33 cellular contexts compared by ENCODE assay signal in the genomic region with DNA sequence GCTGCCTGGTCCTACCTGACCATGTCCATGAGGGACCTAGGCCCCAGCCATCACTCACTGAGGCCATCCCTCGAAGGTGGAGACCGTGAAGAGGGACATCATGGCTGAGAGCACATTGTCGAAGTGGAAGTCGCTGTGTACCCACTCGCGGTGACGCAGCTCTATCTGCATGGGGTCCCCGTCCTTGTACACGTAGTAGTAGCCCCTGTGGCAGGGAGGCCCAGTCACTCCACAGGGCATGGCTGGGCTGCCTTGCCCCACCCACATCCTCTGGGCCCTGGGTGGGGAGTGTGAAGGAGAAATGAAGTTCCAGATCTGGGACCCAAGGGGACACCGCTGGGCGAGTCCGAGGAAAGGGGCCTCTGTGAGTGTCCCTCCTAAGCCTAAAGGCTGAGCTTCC. TPM values are rescaled to one million over a fixed set of nuclear protein-coding genes. Genes with fewer than 3 reads are reported as not detected.
"Had no signal": no experiment of that assay in that cellular context is flagged by ENCODE, and none has a peak within 500 bp of the region (broad histone marks: within the 10 kb centered on the region; RNA-seq: fewer than 3 reads in every experiment).

No MANE protein-coding gene starts in this region.

- H3K4me2 ChIP-seq: hepatocyte had no signal

- DNase-seq: heart right ventricle; immature natural killer cell; left ventricle myocardium inferior; midbrain; mucosa of descending colon; naive thymus-derived CD4-positive, alpha-beta T cell; ovary; stimulated activated CD4-positive, alpha-beta T cell treated with anti-CD3 and anti-CD28 coated beads, Interleukin-12 subunit alpha, Interleukin-12 subunit beta, amount 100 ng/mL, for 4 hours; stimulated activated CD4-positive, alpha-beta T cell treated with anti-CD3 and anti-CD28 coated beads, Interleukin-15, amount 100 ng/mL, for 24 hours; stimulated activated CD4-positive, alpha-beta T cell treated with anti-CD3 and anti-CD28 coated beads, Interleukin-2, amount 100 ng/mL, for 24 hours; stimulated activated CD4-positive, alpha-beta T cell treated with anti-CD3 and anti-CD28 coated beads, Interleukin-4, amount 100 ng/mL, for 1 hour; stimulated activated naive B cell treated with anti-CD40 and anti-IgM and Interleukin-4, amounts not matched to agents 10 μg/mL and 1 μg/mL and 100 μg/mL, for 72 hours; stimulated activated naive CD8-positive, alpha-beta T cell treated with anti-CD3 and anti-CD28 coated beads, Interleukin-15, Interleukin-2, amounts not matched to agents 100 U/mL and 50 U/mL, for 24 hours; stomach; testis; thyroid gland; transverse colon; upper lobe of left lung had no signal

- H3K36me3 Mint-ChIP-seq: immature natural killer cell; naive thymus-derived CD4-positive, alpha-beta T cell; natural killer cell treated with Interleukin-12 subunit alpha and Interleukin-12 subunit beta and Interleukin-15 and Interleukin-18, amount 100 ng/mL, for 72 hours; stimulated activated naive B cell treated with anti-CD40 and anti-IgM and Interleukin-4, amounts not matched to agents 10 μg/mL and 1 μg/mL and 100 μg/mL, for 72 hours had no signal

- H3K4me1 ChIP-seq: testis had no signal

- H3K27ac Mint-ChIP-seq: immature natural killer cell; naive thymus-derived CD4-positive, alpha-beta T cell; natural killer cell treated with Interleukin-12 subunit alpha and Interleukin-12 subunit beta and Interleukin-15 and Interleukin-18, amount 100 ng/mL, for 72 hours; progenitor cell of endocrine pancreas; stimulated activated naive B cell treated with anti-CD40 and anti-IgM and Interleukin-4, amounts not matched to agents 10 μg/mL and 1 μg/mL and 100 μg/mL, for 72 hours had no signal

- H3K9me3 ChIP-seq: heart right ventricle, left ventricle myocardium inferior, mucosa of descending colon, ovary, right atrium auricular region, stomach, testis, thyroid gland, transverse colon, upper lobe of left lung had no signal

- FAIRE-seq: islet of Langerhans, urothelium cell line had no signal

- H2AFZ ChIP-seq: hepatocyte had no signal

- H3K27me3 ChIP-seq: ovary, right atrium auricular region, testis, thyroid gland, transverse colon, upper lobe of left lung had no signal

- H3K36me3 ChIP-seq: heart right ventricle, left ventricle myocardium inferior, ovary, right atrium auricular region, stomach, thyroid gland, transverse colon, upper lobe of left lung had no signal

- H3K27ac ChIP-seq: heart right ventricle, hepatocyte, left ventricle myocardium inferior, ovary, right atrium auricular region, skin epidermis, stomach, testis, thyroid gland, transverse colon, upper lobe of left lung had no signal

- H3K4me3 Mint-ChIP-seq: immature natural killer cell; naive thymus-derived CD4-positive, alpha-beta T cell; natural killer cell treated with Interleukin-12 subunit alpha and Interleukin-12 subunit beta and Interleukin-15 and Interleukin-18, amount 100 ng/mL, for 72 hours; neural crest cell; stimulated activated naive B cell treated with anti-CD40 and anti-IgM and Interleukin-4, amounts not matched to agents 10 μg/mL and 1 μg/mL and 100 μg/mL, for 72 hours had no signal

- H3K4me3 ChIP-seq: heart right ventricle, hepatocyte, left ventricle myocardium inferior, lung, mucosa of descending colon, ovary, right atrium auricular region, skin epidermis, stomach, testis, thyroid gland, transverse colon, upper lobe of left lung had no signal

- H3K9me3 Mint-ChIP-seq: naive thymus-derived CD4-positive, alpha-beta T cell; natural killer cell treated with Interleukin-12 subunit alpha and Interleukin-12 subunit beta and Interleukin-15 and Interleukin-18, amount 100 ng/mL, for 72 hours; neural crest cell; stimulated activated naive B cell treated with anti-CD40 and anti-IgM and Interleukin-4, amounts not matched to agents 10 μg/mL and 1 μg/mL and 100 μg/mL, for 72 hours had no signal

- H3K4me1 Mint-ChIP-seq: immature natural killer cell had no signal

RNA-seq across cellular contexts. Expression of gene CACNA1S, which starts 50.3 kb away (rescaled TPM):
- total RNA-seq: hepatocyte; kidney epithelial cell; left ventricle myocardium inferior; mesenteric fat pad; mucosa of descending colon; naive thymus-derived CD4-positive, alpha-beta T cell; natural killer cell treated with Interleukin-12 subunit alpha and Interleukin-12 subunit beta and Interleukin-15 and Interleukin-18, amount 100 ng/mL, for 72 hours; omental fat pad; pulmonary artery endothelial cell; renal cortical epithelial cell; right atrium auricular region; sciatic nerve; thyroid gland; transverse colon had no signal
- polyA plus RNA-seq: hepatocyte; immature natural killer cell; naive thymus-derived CD4-positive, alpha-beta T cell; stomach had no signal
